ENCODE assay signal across 1 cellular context in the genomic region with DNA sequence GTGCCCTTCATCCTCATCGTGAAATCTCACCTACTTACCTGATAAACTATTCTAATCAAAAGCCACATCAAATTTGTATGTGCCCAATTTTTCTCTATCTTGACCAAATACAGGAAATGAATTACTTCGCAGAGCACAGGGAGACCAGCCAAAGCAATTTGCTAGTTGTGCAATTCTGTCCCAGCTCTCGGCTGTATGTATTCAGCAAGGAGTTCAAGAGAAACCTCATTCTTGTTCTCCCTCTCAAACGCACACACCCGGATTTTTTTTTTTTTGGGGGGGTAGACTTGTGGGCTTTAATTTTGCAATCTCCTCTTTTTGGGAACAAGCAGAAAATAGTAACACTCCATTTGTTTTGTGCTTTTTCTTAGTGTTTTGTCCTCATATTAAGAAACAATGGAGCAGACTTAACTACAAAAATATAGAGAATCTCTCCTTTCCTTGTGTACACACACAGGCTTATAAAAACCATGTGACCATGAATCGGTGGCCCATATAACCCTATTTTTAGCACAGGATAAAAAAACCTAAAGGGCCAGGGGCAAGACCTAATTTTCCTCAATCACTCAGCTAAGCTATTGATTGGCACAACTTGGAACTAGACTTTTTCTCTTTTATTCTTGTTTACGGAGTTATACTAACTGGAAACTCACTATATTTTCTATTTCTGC.
TF ChIP-seq lines count a peak whose summit lies in the region.

No MANE protein-coding gene starts in this region.

TF ChIP-seq in WTC11, 78 proteins besides CTCF, POLR2A, EP300 and RAD21 (continued from another document):
- TF ChIP-seq, protein P1, sequence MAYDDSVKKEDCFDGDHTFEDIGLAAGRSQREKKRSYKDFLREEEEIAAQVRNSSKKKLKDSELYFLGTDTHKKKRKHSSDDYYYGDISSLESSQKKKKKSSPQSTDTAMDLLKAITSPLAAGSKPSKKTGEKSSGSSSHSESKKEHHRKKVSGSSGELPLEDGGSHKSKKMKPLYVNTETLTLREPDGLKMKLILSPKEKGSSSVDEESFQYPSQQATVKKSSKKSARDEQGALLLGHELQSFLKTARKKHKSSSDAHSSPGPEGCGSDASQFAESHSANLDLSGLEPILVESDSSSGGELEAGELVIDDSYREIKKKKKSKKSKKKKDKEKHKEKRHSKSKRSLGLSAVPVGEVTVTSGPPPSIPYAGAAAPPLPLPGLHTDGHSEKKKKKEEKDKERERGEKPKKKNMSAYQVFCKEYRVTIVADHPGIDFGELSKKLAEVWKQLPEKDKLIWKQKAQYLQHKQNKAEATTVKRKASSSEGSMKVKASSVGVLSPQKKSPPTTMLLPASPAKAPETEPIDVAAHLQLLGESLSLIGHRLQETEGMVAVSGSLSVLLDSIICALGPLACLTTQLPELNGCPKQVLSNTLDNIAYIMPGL (CRISPR knock-in tag; IDR thresholded peaks at IDR 0.05): no peak
- TF ChIP-seq, protein P2, sequence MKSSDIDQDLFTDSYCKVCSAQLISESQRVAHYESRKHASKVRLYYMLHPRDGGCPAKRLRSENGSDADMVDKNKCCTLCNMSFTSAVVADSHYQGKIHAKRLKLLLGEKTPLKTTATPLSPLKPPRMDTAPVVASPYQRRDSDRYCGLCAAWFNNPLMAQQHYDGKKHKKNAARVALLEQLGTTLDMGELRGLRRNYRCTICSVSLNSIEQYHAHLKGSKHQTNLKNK (CRISPR knock-in tag; IDR thresholded peaks at IDR 0.05): no peak
- TF ChIP-seq TP53 (CRISPR knock-in tag; IDR thresholded peaks at IDR 0.05): no peak
- no peak for TF ChIP-seq ETV6 (CRISPR knock-in tag; IDR thresholded peaks at IDR 0.05)
- TF ChIP-seq TCF7 (CRISPR knock-in tag; IDR thresholded peaks at IDR 0.05; ENCODE audit: low read depth): no peak
- no peak for TF ChIP-seq EMX1 (CRISPR knock-in tag; IDR thresholded peaks at IDR 0.05)
- TF ChIP-seq, protein P3, sequence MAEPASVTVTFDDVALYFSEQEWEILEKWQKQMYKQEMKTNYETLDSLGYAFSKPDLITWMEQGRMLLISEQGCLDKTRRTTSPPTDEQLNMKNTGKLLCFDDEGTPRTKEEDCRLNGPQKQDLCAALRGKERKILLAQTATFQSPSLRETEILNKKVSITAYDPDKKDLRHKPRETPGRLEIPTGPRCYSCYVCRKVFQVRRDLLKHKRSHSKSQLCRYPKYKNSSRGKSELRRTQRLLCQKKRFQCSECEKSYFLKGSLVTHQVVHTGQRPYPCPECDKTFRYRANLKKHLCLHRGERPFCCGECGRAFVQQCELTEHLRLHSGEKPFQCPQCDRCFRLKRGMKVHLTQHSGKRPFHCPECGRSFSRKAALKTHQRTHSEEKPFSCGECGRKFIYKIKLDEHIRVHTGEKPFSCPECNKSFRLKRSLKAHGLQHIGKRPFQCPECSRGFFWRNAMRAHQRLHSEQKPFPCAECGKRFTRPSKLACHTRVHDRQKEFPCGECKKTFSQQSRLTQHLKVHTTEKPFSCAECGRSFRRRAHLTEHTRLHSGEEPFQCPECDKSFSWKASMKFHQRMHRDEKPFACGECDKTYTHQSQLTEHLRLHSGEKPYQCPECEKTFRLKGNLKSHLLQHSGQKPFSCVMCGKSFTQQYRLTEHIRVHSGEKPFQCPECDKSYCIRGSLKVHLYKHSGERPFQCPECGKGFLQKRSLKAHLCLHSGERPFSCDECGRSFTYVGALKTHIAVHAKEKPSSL (CRISPR knock-in tag; conservative IDR thresholded peaks at IDR 0.05): no peak
- TF ChIP-seq, protein P4, sequence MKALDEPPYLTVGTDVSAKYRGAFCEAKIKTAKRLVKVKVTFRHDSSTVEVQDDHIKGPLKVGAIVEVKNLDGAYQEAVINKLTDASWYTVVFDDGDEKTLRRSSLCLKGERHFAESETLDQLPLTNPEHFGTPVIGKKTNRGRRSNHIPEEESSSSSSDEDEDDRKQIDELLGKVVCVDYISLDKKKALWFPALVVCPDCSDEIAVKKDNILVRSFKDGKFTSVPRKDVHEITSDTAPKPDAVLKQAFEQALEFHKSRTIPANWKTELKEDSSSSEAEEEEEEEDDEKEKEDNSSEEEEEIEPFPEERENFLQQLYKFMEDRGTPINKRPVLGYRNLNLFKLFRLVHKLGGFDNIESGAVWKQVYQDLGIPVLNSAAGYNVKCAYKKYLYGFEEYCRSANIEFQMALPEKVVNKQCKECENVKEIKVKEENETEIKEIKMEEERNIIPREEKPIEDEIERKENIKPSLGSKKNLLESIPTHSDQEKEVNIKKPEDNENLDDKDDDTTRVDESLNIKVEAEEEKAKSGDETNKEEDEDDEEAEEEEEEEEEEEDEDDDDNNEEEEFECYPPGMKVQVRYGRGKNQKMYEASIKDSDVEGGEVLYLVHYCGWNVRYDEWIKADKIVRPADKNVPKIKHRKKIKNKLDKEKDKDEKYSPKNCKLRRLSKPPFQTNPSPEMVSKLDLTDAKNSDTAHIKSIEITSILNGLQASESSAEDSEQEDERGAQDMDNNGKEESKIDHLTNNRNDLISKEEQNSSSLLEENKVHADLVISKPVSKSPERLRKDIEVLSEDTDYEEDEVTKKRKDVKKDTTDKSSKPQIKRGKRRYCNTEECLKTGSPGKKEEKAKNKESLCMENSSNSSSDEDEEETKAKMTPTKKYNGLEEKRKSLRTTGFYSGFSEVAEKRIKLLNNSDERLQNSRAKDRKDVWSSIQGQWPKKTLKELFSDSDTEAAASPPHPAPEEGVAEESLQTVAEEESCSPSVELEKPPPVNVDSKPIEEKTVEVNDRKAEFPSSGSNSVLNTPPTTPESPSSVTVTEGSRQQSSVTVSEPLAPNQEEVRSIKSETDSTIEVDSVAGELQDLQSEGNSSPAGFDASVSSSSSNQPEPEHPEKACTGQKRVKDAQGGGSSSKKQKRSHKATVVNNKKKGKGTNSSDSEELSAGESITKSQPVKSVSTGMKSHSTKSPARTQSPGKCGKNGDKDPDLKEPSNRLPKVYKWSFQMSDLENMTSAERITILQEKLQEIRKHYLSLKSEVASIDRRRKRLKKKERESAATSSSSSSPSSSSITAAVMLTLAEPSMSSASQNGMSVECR (CRISPR knock-in tag; IDR thresholded peaks at IDR 0.05; ENCODE audit: borderline replicate concordance): no peak
